ENCODE assay signal across 1 cellular context in genomic region chr17:65557349-65558310, GRCh38.
TF ChIP-seq lines count a peak whose summit lies in the region.

No MANE protein-coding gene starts in this region.

TF ChIP-seq in HepG2, 621 proteins besides CTCF, POLR2A, EP300 and RAD21 (continued from another document and continues in another):
- TF ChIP-seq, protein P1, sequence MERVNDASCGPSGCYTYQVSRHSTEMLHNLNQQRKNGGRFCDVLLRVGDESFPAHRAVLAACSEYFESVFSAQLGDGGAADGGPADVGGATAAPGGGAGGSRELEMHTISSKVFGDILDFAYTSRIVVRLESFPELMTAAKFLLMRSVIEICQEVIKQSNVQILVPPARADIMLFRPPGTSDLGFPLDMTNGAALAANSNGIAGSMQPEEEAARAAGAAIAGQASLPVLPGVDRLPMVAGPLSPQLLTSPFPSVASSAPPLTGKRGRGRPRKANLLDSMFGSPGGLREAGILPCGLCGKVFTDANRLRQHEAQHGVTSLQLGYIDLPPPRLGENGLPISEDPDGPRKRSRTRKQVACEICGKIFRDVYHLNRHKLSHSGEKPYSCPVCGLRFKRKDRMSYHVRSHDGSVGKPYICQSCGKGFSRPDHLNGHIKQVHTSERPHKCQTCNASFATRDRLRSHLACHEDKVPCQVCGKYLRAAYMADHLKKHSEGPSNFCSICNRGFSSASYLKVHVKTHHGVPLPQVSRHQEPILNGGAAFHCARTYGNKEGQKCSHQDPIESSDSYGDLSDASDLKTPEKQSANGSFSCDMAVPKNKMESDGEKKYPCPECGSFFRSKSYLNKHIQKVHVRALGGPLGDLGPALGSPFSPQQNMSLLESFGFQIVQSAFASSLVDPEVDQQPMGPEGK (CRISPR knock-in tag; IDR thresholded peaks at IDR 0.05) = peak; percentile 84
- TF ChIP-seq ZNF225 (CRISPR knock-in tag; IDR thresholded peaks at IDR 0.05) (no peak), ZFP36 (IDR thresholded peaks at IDR 0.05; ENCODE audit: borderline replicate concordance, low read depth, low read length, partially characterized antibody) (no peak), ZNF44 (CRISPR knock-in tag; IDR thresholded peaks at IDR 0.05) (peak; percentile 89; the same call in 1 of the 2 replicates), MTA1 (CRISPR knock-in tag; IDR thresholded peaks at IDR 0.05; ENCODE audit: borderline replicate concordance) (peak; percentile 73; the same call in 1 of the 2 replicates), SRSF1 (optimal IDR thresholded peaks at IDR 0.05; ENCODE audit: low read depth, low read length) (no peak), CERS6 (CRISPR knock-in tag; IDR thresholded peaks at IDR 0.05) (no peak), SCMH1 (CRISPR knock-in tag; IDR thresholded peaks at IDR 0.05; ENCODE audit: borderline replicate concordance) (no peak), GATAD1 (CRISPR knock-in tag; IDR thresholded peaks at IDR 0.05) (peak; percentile 69; the same call in 1 of the 2 replicates), ZNF570 (CRISPR knock-in tag; IDR thresholded peaks at IDR 0.05; ENCODE audit: borderline replicate concordance) (no peak), CREB3 (CRISPR knock-in tag; IDR thresholded peaks at IDR 0.05) (no peak), ARID5B (CRISPR knock-in tag; IDR thresholded peaks at IDR 0.05) (peak; percentile 97), PHF5A (CRISPR knock-in tag; IDR thresholded peaks at IDR 0.05; ENCODE audit: low read depth, unreplicated experiment) (peak; percentile 75), ZBTB3 (CRISPR knock-in tag; IDR thresholded peaks at IDR 0.05; ENCODE audit: borderline replicate concordance, low read depth) (peak; percentile 78; the same call in 1 of the 2 replicates), XBP1 (CRISPR knock-in tag; IDR thresholded peaks at IDR 0.05) (no peak), ZNF563 (CRISPR knock-in tag; IDR thresholded peaks at IDR 0.05) (no peak), ZNF496 (CRISPR knock-in tag; IDR thresholded peaks at IDR 0.05; ENCODE audit: insufficient replicate concordance) (no peak)
- TF ChIP-seq, protein P2, sequence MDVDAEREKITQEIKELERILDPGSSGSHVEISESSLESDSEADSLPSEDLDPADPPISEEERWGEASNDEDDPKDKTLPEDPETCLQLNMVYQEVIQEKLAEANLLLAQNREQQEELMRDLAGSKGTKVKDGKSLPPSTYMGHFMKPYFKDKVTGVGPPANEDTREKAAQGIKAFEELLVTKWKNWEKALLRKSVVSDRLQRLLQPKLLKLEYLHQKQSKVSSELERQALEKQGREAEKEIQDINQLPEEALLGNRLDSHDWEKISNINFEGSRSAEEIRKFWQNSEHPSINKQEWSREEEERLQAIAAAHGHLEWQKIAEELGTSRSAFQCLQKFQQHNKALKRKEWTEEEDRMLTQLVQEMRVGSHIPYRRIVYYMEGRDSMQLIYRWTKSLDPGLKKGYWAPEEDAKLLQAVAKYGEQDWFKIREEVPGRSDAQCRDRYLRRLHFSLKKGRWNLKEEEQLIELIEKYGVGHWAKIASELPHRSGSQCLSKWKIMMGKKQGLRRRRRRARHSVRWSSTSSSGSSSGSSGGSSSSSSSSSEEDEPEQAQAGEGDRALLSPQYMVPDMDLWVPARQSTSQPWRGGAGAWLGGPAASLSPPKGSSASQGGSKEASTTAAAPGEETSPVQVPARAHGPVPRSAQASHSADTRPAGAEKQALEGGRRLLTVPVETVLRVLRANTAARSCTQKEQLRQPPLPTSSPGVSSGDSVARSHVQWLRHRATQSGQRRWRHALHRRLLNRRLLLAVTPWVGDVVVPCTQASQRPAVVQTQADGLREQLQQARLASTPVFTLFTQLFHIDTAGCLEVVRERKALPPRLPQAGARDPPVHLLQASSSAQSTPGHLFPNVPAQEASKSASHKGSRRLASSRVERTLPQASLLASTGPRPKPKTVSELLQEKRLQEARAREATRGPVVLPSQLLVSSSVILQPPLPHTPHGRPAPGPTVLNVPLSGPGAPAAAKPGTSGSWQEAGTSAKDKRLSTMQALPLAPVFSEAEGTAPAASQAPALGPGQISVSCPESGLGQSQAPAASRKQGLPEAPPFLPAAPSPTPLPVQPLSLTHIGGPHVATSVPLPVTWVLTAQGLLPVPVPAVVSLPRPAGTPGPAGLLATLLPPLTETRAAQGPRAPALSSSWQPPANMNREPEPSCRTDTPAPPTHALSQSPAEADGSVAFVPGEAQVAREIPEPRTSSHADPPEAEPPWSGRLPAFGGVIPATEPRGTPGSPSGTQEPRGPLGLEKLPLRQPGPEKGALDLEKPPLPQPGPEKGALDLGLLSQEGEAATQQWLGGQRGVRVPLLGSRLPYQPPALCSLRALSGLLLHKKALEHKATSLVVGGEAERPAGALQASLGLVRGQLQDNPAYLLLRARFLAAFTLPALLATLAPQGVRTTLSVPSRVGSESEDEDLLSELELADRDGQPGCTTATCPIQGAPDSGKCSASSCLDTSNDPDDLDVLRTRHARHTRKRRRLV (CRISPR knock-in tag; IDR thresholded peaks at IDR 0.05) = no peak
- TF ChIP-seq, protein P3, sequence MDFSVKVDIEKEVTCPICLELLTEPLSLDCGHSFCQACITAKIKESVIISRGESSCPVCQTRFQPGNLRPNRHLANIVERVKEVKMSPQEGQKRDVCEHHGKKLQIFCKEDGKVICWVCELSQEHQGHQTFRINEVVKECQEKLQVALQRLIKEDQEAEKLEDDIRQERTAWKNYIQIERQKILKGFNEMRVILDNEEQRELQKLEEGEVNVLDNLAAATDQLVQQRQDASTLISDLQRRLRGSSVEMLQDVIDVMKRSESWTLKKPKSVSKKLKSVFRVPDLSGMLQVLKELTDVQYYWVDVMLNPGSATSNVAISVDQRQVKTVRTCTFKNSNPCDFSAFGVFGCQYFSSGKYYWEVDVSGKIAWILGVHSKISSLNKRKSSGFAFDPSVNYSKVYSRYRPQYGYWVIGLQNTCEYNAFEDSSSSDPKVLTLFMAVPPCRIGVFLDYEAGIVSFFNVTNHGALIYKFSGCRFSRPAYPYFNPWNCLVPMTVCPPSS (IDR thresholded peaks at IDR 0.05) = no peak
- TF ChIP-seq, protein P4, sequence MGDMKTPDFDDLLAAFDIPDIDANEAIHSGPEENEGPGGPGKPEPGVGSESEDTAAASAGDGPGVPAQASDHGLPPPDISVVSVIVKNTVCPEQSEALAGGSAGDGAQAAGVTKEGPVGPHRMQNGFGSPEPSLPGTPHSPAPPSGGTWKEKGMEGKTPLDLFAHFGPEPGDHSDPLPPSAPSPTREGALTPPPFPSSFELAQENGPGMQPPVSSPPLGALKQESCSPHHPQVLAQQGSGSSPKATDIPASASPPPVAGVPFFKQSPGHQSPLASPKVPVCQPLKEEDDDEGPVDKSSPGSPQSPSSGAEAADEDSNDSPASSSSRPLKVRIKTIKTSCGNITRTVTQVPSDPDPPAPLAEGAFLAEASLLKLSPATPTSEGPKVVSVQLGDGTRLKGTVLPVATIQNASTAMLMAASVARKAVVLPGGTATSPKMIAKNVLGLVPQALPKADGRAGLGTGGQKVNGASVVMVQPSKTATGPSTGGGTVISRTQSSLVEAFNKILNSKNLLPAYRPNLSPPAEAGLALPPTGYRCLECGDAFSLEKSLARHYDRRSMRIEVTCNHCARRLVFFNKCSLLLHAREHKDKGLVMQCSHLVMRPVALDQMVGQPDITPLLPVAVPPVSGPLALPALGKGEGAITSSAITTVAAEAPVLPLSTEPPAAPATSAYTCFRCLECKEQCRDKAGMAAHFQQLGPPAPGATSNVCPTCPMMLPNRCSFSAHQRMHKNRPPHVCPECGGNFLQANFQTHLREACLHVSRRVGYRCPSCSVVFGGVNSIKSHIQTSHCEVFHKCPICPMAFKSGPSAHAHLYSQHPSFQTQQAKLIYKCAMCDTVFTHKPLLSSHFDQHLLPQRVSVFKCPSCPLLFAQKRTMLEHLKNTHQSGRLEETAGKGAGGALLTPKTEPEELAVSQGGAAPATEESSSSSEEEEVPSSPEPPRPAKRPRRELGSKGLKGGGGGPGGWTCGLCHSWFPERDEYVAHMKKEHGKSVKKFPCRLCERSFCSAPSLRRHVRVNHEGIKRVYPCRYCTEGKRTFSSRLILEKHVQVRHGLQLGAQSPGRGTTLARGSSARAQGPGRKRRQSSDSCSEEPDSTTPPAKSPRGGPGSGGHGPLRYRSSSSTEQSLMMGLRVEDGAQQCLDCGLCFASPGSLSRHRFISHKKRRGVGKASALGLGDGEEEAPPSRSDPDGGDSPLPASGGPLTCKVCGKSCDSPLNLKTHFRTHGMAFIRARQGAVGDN (CRISPR knock-in tag; IDR thresholded peaks at IDR 0.05) = peak; percentile 28
- TF ChIP-seq, protein P5, sequence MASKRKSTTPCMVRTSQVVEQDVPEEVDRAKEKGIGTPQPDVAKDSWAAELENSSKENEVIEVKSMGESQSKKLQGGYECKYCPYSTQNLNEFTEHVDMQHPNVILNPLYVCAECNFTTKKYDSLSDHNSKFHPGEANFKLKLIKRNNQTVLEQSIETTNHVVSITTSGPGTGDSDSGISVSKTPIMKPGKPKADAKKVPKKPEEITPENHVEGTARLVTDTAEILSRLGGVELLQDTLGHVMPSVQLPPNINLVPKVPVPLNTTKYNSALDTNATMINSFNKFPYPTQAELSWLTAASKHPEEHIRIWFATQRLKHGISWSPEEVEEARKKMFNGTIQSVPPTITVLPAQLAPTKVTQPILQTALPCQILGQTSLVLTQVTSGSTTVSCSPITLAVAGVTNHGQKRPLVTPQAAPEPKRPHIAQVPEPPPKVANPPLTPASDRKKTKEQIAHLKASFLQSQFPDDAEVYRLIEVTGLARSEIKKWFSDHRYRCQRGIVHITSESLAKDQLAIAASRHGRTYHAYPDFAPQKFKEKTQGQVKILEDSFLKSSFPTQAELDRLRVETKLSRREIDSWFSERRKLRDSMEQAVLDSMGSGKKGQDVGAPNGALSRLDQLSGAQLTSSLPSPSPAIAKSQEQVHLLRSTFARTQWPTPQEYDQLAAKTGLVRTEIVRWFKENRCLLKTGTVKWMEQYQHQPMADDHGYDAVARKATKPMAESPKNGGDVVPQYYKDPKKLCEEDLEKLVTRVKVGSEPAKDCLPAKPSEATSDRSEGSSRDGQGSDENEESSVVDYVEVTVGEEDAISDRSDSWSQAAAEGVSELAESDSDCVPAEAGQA (IDR thresholded peaks at IDR 0.05; ENCODE audit: low read depth) = peak; percentile 48
- TF ChIP-seq, protein P5 (CRISPR knock-in tag; IDR thresholded peaks at IDR 0.05; ENCODE audit: borderline replicate concordance) = no peak
- TF ChIP-seq, protein P6, sequence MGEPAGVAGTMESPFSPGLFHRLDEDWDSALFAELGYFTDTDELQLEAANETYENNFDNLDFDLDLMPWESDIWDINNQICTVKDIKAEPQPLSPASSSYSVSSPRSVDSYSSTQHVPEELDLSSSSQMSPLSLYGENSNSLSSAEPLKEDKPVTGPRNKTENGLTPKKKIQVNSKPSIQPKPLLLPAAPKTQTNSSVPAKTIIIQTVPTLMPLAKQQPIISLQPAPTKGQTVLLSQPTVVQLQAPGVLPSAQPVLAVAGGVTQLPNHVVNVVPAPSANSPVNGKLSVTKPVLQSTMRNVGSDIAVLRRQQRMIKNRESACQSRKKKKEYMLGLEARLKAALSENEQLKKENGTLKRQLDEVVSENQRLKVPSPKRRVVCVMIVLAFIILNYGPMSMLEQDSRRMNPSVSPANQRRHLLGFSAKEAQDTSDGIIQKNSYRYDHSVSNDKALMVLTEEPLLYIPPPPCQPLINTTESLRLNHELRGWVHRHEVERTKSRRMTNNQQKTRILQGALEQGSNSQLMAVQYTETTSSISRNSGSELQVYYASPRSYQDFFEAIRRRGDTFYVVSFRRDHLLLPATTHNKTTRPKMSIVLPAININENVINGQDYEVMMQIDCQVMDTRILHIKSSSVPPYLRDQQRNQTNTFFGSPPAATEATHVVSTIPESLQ (CRISPR knock-in tag; conservative IDR thresholded peaks at IDR 0.05) = no peak
